19 cellular contexts compared by ENCODE assay signal in the genomic region with DNA sequence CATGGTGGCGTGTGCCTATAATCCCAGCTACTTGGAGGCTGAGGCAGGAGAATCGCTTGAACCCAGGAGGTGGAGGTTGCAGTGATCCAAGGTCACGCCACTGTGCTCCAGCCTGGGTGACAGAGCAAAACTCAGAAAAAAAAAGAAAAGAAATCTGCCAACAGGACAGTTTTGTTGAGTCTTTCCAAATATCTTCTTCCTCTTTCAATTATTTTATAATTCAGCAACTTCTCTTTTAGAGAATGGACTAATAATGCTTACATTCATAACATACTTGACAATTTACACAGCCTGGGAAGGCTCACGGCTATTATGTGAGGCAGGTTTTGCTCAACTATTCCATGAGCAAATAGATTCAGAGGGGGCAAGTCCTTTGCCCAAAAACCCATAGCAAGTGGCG. TPM values are rescaled to one million over a fixed set of nuclear protein-coding genes. Genes with fewer than 3 reads are reported as not detected.
DNase-seq lines count a peak whose midpoint lies in the region; ATAC-seq and TF ChIP-seq lines count a peak whose summit lies in the region.
"Had no signal": no experiment of that assay in that cellular context is flagged by ENCODE, and none has a peak within 500 bp of the region (broad histone marks: within the 10 kb centered on the region; RNA-seq: fewer than 3 reads in every experiment).

No MANE protein-coding gene starts in this region.

- no peaks in the 10 kb centered on the region for H4K20me1 ChIP-seq in Karpas-422 (ENCODE audit: insufficient read depth, low read depth, low read length)

- no peak for DNase-seq in Right ventricle myocardium superior
- DNase-seq in right cardiac atrium, result no peak
- no peak for DNase-seq in Karpas-422
- DNase-seq in left lung, result no peak
- no peak for DNase-seq in upper lobe of right lung
- no peak for DNase-seq in amygdala (lab: John Stamatoyannopoulos, UW)
- no peak for DNase-seq in putamen (ENCODE audit: low spot score)
- no peak for DNase-seq in retina
- DNase-seq: CD4-positive, alpha-beta T cell; DMS79; HCEC 1CT; KBM-7; NCI-H187 treated with DMSO at 0.1 percent for 48 hours; NCI-H2171; NCI-H446 treated with DMSO at 0.1 percent for 48 hours; NCI-H82 had no signal

- no peaks in the 10 kb centered on the region for H3K9me2 ChIP-seq in Karpas-422 (replicated peaks; ENCODE audit: insufficient read depth, low read length)

- H3K27me3 ChIP-seq in right cardiac atrium (ENCODE audit: control insufficient read depth, insufficient read depth) (no peaks in the 10 kb centered on the region), Karpas-422 (ENCODE audit: low read length) (no peaks in the 10 kb centered on the region), left lung (no peaks in the 10 kb centered on the region), upper lobe of right lung (no peaks in the 10 kb centered on the region)
- H3K27me3 ChIP-seq: SJSA1 had no signal

- H3K4me3 ChIP-seq in right cardiac atrium (ENCODE audit: low read length) (no peak overlapping the region), Karpas-422 (ENCODE audit: low read length) (no peak overlapping the region), left lung (no peak overlapping the region), upper lobe of right lung (no peak overlapping the region)
- H3K4me3 ChIP-seq: SJSA1 had no signal

- no peak overlapping the region for H3K4me2 ChIP-seq in Karpas-422 (ENCODE audit: low read depth, low read length, poor library complexity, severe bottlenecking)

- WGBS in right cardiac atrium, result 76% methylated on average over 5 of the region's 5 CpGs

- H3K4me1 ChIP-seq in right cardiac atrium (ENCODE audit: control insufficient read depth, insufficient read depth, low read length) (no peaks in the 10 kb centered on the region), Karpas-422 (ENCODE audit: low read length) (peaks cover 22% of the 10 kb centered on the region), left lung (peaks cover 0 to 30% of the 10 kb centered on the region in 2 donors), upper lobe of right lung (peaks cover 16% of the 10 kb centered on the region)
- H3K4me1 ChIP-seq: SJSA1 had no signal

- TF ChIP-seq CTCF in left lung (IDR thresholded peaks at IDR 0.05), result no peak
- TF ChIP-seq CTCF in upper lobe of right lung (IDR thresholded peaks at IDR 0.05), result no peak

- H3K79me2 ChIP-seq in Karpas-422 (ENCODE audit: low read length), result no peaks in the 10 kb centered on the region; the same call in 1 of the 2 replicates

- no peak overlapping the region for H3K9ac ChIP-seq in Karpas-422 (ENCODE audit: low read length)

- intact Hi-C loops in Right ventricle myocardium superior (cut with DNase I) (no loop called here), right cardiac atrium (cut with DNase I) (no loop called here), left lung (cut with DNase I) (no loop called here), upper lobe of right lung (cut with DNase I) (no loop called here)

- no peak overlapping the region for H3K27ac ChIP-seq in right cardiac atrium (ENCODE audit: low read length)
- H3K27ac ChIP-seq in Karpas-422 (ENCODE audit: low read length), result peak overlapping the region; percentile 47; the same call in 1 of the 2 replicates
- H3K27ac ChIP-seq in left lung, result peak overlapping the region in 1 of 2 donors; percentile 69
- H3K27ac ChIP-seq in upper lobe of right lung, result no peak overlapping the region
- H3K27ac ChIP-seq: SJSA1 had no signal

- H2AFZ ChIP-seq in Karpas-422 (ENCODE audit: low read length), result no peak overlapping the region

- H3K9me3 ChIP-seq in right cardiac atrium (ENCODE audit: control insufficient read depth, low read length), result no peaks in the 10 kb centered on the region
- no peaks in the 10 kb centered on the region for H3K9me3 ChIP-seq in Karpas-422 (ENCODE audit: low read length)
- H3K9me3 ChIP-seq in left lung, result no peaks in the 10 kb centered on the region
- H3K9me3 ChIP-seq in upper lobe of right lung, result no peaks in the 10 kb centered on the region
- H3K9me3 ChIP-seq: SJSA1 had no signal

- ATAC-seq in Right ventricle myocardium superior (ENCODE audit: poor library complexity) (peak; percentile 49), right cardiac atrium (no peak), left lung (peak; percentile 18), upper lobe of right lung (peak; percentile 50)

- no peaks in the 10 kb centered on the region for H3K36me3 ChIP-seq in Karpas-422 (ENCODE audit: insufficient read depth, low read length)
- H3K36me3 ChIP-seq in left lung, result no peaks in the 10 kb centered on the region
- no peaks in the 10 kb centered on the region for H3K36me3 ChIP-seq in upper lobe of right lung
- H3K36me3 ChIP-seq: SJSA1 had no signal

RNA-seq across cellular contexts. Expression of gene CNR2, which starts 18.1 kb away (rescaled TPM):
- total RNA-seq in Right ventricle myocardium superior (not detected), right cardiac atrium (not detected), left lung (under 1 TPM; 0.05 to 0.06 TPM), upper lobe of right lung (0.06 TPM)
- polyA plus RNA-seq in right cardiac atrium, result not detected
- total RNA-seq in Karpas-422 (2014; rRNA removed; shearing (Covaris generic); ENCODE audit: low replicate concordance), result 16.4 and 18.9 TPM in 2 replicates
- total RNA-seq: M059J, RPMI7951 had no signal

RNA-seq across cellular contexts. Expression of gene FUCA1, which starts 27.0 kb away (rescaled TPM):
- total RNA-seq in Right ventricle myocardium superior (12.3 TPM), right cardiac atrium (10 to 100 TPM; 16.8 to 22.1 (median 19.4) TPM), left lung (10 to 100 TPM; 45.3 to 61.3 TPM), upper lobe of right lung (44.4 TPM)
- 15.5 TPM for polyA plus RNA-seq in right cardiac atrium
- total RNA-seq in Karpas-422 (2014; rRNA removed; shearing (Covaris generic); ENCODE audit: low replicate concordance), result 37.8 and 47.2 TPM in 2 replicates

Comparison
In these comparisons a context has a peak if more than half of its experiments do, and no peak if none do; other contexts are left out.
1. ATAC-seq: peak in Right ventricle myocardium superior (single experiment), left lung (single experiment) and upper lobe of right lung (single experiment); none in right cardiac atrium (0 of 2).
2. RNA of gene CNR2, which starts 18.1 kb away (total RNA-seq): 16.4 to 18.9 TPM in Karpas-422; 0.05 to 0.06 TPM in left lung, 0.06 TPM in upper lobe of right lung (single experiment), not detected in Right ventricle myocardium superior (single experiment) and not detected in right cardiac atrium; every median in the first group is over 10 times any median in the second.